ENCODE assay signal across 1 cellular context in genomic region chr14:76929927-76930326, GRCh38.
TF ChIP-seq lines count a peak whose summit lies in the region.

No MANE protein-coding gene starts in this region.

TF ChIP-seq in SK-N-SH treated with all-trans-retinoic acid at 6 μM for 48 hours, 23 proteins besides CTCF, POLR2A, EP300 and RAD21 (continued from another document):
- no peak for TF ChIP-seq TSHZ2 (CRISPR knock-in tag; IDR thresholded peaks at IDR 0.05)
- no peak for TF ChIP-seq ARNTL (CRISPR knock-in tag; IDR thresholded peaks at IDR 0.05; ENCODE audit: borderline replicate concordance, low read depth)
- TF ChIP-seq GLIS3 (CRISPR knock-in tag; IDR thresholded peaks at IDR 0.05), result no peak
- TF ChIP-seq SNAI2 (CRISPR knock-in tag; IDR thresholded peaks at IDR 0.05), result no peak
